In the genomic region with DNA sequence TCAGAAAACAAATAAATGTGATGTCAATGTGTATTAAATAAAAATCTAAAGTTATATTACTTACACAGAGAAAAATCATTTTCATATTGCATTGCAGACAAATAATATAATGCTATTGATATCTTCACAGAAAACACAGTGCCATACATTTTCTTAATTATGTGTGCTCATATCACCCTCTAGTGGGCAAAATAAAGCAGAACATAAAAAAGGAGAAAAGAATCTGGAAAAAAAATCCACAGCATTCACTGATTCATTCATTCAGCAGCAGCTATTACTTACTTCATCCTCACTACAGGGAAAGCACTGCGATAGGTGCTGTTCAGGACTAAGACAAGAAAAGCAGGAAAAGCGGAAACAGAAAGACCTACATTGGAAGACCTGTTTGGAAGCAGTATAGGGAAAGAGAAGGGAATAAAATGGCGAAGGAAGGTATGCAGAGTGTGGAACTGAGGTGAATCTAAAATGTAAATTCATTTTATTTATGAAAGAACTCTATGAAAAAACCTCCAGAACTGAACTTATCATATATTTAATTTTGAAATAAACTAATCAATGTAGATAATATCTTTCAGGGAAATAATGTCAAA, we compare ENCODE assay signal across 9 cellular contexts.
DNase-seq lines count a peak whose midpoint lies in the region; ATAC-seq and TF ChIP-seq lines count a peak whose summit lies in the region.
"Had no signal": no experiment of that assay in that cellular context is flagged by ENCODE, and none has a peak within 500 bp of the region (broad histone marks: within the 10 kb centered on the region; RNA-seq: fewer than 3 reads in every experiment).

No MANE protein-coding gene starts in this region.

- H3K36me3 ChIP-seq in mammary epithelial cell (ENCODE audit: insufficient read depth, low read length), result peaks cover 3% of the 10 kb centered on the region
- H3K36me3 ChIP-seq in mucosa of descending colon (ENCODE audit: low read depth), result no peaks in the 10 kb centered on the region

- no peaks in the 10 kb centered on the region for H4K20me1 ChIP-seq in mammary epithelial cell (ENCODE audit: insufficient read depth, low read length)

- H3K4me3 ChIP-seq in mammary epithelial cell (replicated peaks in 1 of 3; ENCODE audit: insufficient read depth in 1 of 3, low read depth in 2 of 3, low read length in 3 of 3), result no peak overlapping the region
- H3K4me3 ChIP-seq in mucosa of descending colon, result no peak overlapping the region

- H3K27ac Mint-ChIP-seq in mesothelial cell of epicardium, result no peak overlapping the region
- H3K27ac Mint-ChIP-seq: stimulated activated naive CD8-positive, alpha-beta T cell treated with anti-CD3 and anti-CD28 coated beads, Interleukin-15, Interleukin-2, amounts not matched to agents 100 ng/mL and 50 ng/mL, for 24 hours had no signal

- no peak overlapping the region for H3K27ac ChIP-seq in mammary epithelial cell (ENCODE audit: insufficient read depth, low read depth, low read length)

- no peaks in the 10 kb centered on the region for H3K9me3 Mint-ChIP-seq in mesothelial cell of epicardium
- H3K9me3 Mint-ChIP-seq: stimulated activated naive CD8-positive, alpha-beta T cell treated with anti-CD3 and anti-CD28 coated beads, Interleukin-15, Interleukin-2, amounts not matched to agents 100 ng/mL and 50 ng/mL, for 24 hours had no signal

- no peaks in the 10 kb centered on the region for H3K4me1 Mint-ChIP-seq in mesothelial cell of epicardium

- TF ChIP-seq CTCF in mammary epithelial cell (conservative IDR thresholded peaks at IDR 0.05 in 1 of 2, IDR thresholded peaks at IDR 0.05 in 1 of 2; ENCODE audit: extremely low read depth in 1 of 2, insufficient read depth in 1 of 2, low read depth in 1 of 2, low read length in 2 of 2), result peak; percentile 59 to 67
- TF ChIP-seq CTCF in mesothelial cell of epicardium (IDR thresholded peaks at IDR 0.05; ENCODE audit: unreplicated experiment), result peak; percentile 78
- no peak for TF ChIP-seq CTCF in mucosa of descending colon (IDR thresholded peaks at IDR 0.05)

- H3K4me3 Mint-ChIP-seq in mesothelial cell of epicardium, result no peak overlapping the region
- H3K4me3 Mint-ChIP-seq: stimulated activated naive CD8-positive, alpha-beta T cell treated with anti-CD3 and anti-CD28 coated beads, Interleukin-15, Interleukin-2, amounts not matched to agents 100 ng/mL and 50 ng/mL, for 24 hours had no signal

- H3K27me3 Mint-ChIP-seq in mesothelial cell of epicardium (ENCODE audit: low read depth), result no peaks in the 10 kb centered on the region
- H3K27me3 Mint-ChIP-seq: stimulated activated naive CD8-positive, alpha-beta T cell treated with anti-CD3 and anti-CD28 coated beads, Interleukin-15, Interleukin-2, amounts not matched to agents 100 ng/mL and 50 ng/mL, for 24 hours had no signal

- no TSS peak for BruUV-seq in mammary epithelial cell (replicated peaks; lab: Mats Ljungman, UMichigan)

- dilution Hi-C loops in mammary epithelial cell (cut with HindIII; ENCODE audit: low sequenced_read_pairs), result no loop called here

- peaks cover 4% of the 10 kb centered on the region for H3K36me3 Mint-ChIP-seq in mesothelial cell of epicardium

- CTCF ChIA-PET in mammary epithelial cell (lab: Charles Lee; ENCODE audit: low non-redundant PET), result interaction anchor here (0.6 to 0.7 kb wide), 2 partner anchors 118 to 764 kb away, joined by 3 read pairs; no protein-coding TSS in a partner anchor

- no peaks in the 10 kb centered on the region for H3K79me2 ChIP-seq in mammary epithelial cell (ENCODE audit: insufficient read depth, low read length)

- in situ Hi-C loops in mammary epithelial cell (cut with MboI; ENCODE audit: low sequenced_read_pairs in 2 of 2), result no loop called here

- no peak overlapping the region for H2AFZ ChIP-seq in mammary epithelial cell (ENCODE audit: low read depth, low read length)

- no peaks in the 10 kb centered on the region for H3K27me3 ChIP-seq in mammary epithelial cell (ENCODE audit: insufficient read depth, low read length)

- intact Hi-C loops in mammary epithelial cell (cut with micrococcal nuclease) (loop anchor here (5.0 kb wide), 1 partner anchor 699 kb away; no protein-coding TSS in a partner anchor), mucosa of descending colon (cut with DNase I, micrococcal nuclease) (no loop called here)

- 82% methylated on average over 3 of the region's 3 CpGs for WGBS in mammary epithelial cell (ENCODE audit: low coverage, missing lambda C conversion rate)

- H3K9me3 ChIP-seq in mammary epithelial cell (replicated peaks; ENCODE audit: insufficient read depth, low read length) (no peaks in the 10 kb centered on the region), mucosa of descending colon (no peaks in the 10 kb centered on the region)

- H3K9ac ChIP-seq in mammary epithelial cell (ENCODE audit: insufficient read depth, low read length), result no peak overlapping the region

- no peak overlapping the region for H3K4me2 ChIP-seq in mammary epithelial cell (ENCODE audit: insufficient read depth, low read depth, low read length)

- peak; percentile 5 for DNase-seq in SIG-M5 treated with dmso at 0.1 percent for 504 hours (lab: John Stamatoyannopoulos, UW; ENCODE audit: unreplicated experiment)
- no peak for DNase-seq in SIG-M5 (lab: John Stamatoyannopoulos, UW)
- peak; percentile 45 for DNase-seq in NCI-H2171 treated with DMSO at 0.1 percent for 48 hours (lab: John Stamatoyannopoulos, UW)
- peak; percentile 29 for DNase-seq in mammary epithelial cell
- DNase-seq in mesothelial cell of epicardium (ENCODE audit: low spot score in 2 of 2, unreplicated experiment in 2 of 2), result no peak
- no peak for DNase-seq in mucosa of descending colon

- H3K4me1 ChIP-seq in mammary epithelial cell (ENCODE audit: insufficient read depth, low read length), result no peaks in the 10 kb centered on the region
- H3K4me1 ChIP-seq in mucosa of descending colon (ENCODE audit: low read depth), result no peaks in the 10 kb centered on the region

- ATAC-seq in HG02588 (IDR thresholded peaks at IDR 0.05; ENCODE audit: unreplicated experiment), result peak; percentile 60
- ATAC-seq in HG02642 (IDR thresholded peaks at IDR 0.05; ENCODE audit: poor library complexity, unreplicated experiment), result no peak
- no peak for ATAC-seq in mucosa of descending colon

Comparison
In these comparisons a context has a peak if more than half of its experiments do, and no peak if none do; other contexts are left out.
1. DNase-seq: peak in SIG-M5 treated with dmso at 0.1 percent for 504 hours (single experiment), NCI-H2171 treated with DMSO at 0.1 percent for 48 hours (single experiment) and mammary epithelial cell (single experiment); none in SIG-M5 (single experiment), mesothelial cell of epicardium (0 of 2) and mucosa of descending colon (0 of 3).